21 cellular contexts compared by ENCODE assay signal in genomic region chr13:24279267-24279666, GRCh38. TPM values are rescaled to one million over a fixed set of nuclear protein-coding genes. Genes with fewer than 3 reads are reported as not detected.
DNase-seq lines count a peak whose midpoint lies in the region; ATAC-seq and TF ChIP-seq lines count a peak whose summit lies in the region.
"Had no signal": no experiment of that assay in that cellular context is flagged by ENCODE, and none has a peak within 500 bp of the region (broad histone marks: within the 10 kb centered on the region; RNA-seq: fewer than 3 reads in every experiment).

No MANE protein-coding gene starts in this region.

- H3K36me3 ChIP-seq in CD8-positive, alpha-beta memory T cell (ENCODE audit: insufficient read depth, low read length): peaks cover 17% of the 10 kb centered on the region
- H3K36me3 ChIP-seq in smooth muscle cell (ENCODE audit: low read depth) (no peaks in the 10 kb centered on the region), GM23338 (ENCODE audit: insufficient read depth) (no peaks in the 10 kb centered on the region)

- peak overlapping the region; percentile 37 for H3K4me2 ChIP-seq in smooth muscle cell
- no peak overlapping the region for H3K4me2 ChIP-seq in GM23338

- no peaks in the 10 kb centered on the region for H3K9me3 ChIP-seq in CD8-positive, alpha-beta memory T cell (ENCODE audit: low read length)
- no peaks in the 10 kb centered on the region for H3K9me3 ChIP-seq in smooth muscle cell (replicated peaks; ENCODE audit: low read depth)
- H3K9me3 ChIP-seq: suprapubic skin had no signal

- peaks cover 9% of the 10 kb centered on the region for H3F3A ChIP-seq in smooth muscle cell (ENCODE audit: low read depth)
- H3F3A ChIP-seq in GM23338 (replicated peaks; ENCODE audit: low read depth): no peaks in the 10 kb centered on the region

- H4K20me1 ChIP-seq in smooth muscle cell (ENCODE audit: low read depth) (no peaks in the 10 kb centered on the region), GM23338 (replicated peaks; ENCODE audit: insufficient read depth) (no peaks in the 10 kb centered on the region)

- CTCF ChIA-PET in CD8-positive, alpha-beta memory T cell (lab: Charles Lee): interaction anchor here (0.5 to 2.1 kb wide), 2 partner anchors 9 to 14 kb away, joined by 3 to 6 read pairs; no protein-coding TSS in a partner anchor

- H3K4me1 Mint-ChIP-seq in CD8-positive, alpha-beta memory T cell: peaks cover 75 to 99% (median 79%) of the 10 kb centered on the region in 3 donors
- peaks cover 70% of the 10 kb centered on the region for H3K4me1 Mint-ChIP-seq in dendritic cell treated with granulocyte-macrophage colony-stimulating factor and Interleukin-4, amounts not matched to agents 40 ng/mL and 50 ng/mL, for 4 days (ENCODE audit: low read depth)
- H3K4me1 Mint-ChIP-seq in GM23338: peaks cover 3% of the 10 kb centered on the region; the same call in 2 of the 3 replicates
- H3K4me1 Mint-ChIP-seq: WTC11 had no signal

- POLR2A ChIA-PET in CD8-positive, alpha-beta memory T cell (lab: Charles Lee): no interaction called here

- no peaks in the 10 kb centered on the region for H3K9me3 Mint-ChIP-seq in CD8-positive, alpha-beta memory T cell
- no peaks in the 10 kb centered on the region for H3K9me3 Mint-ChIP-seq in dendritic cell treated with granulocyte-macrophage colony-stimulating factor and Interleukin-4, amounts not matched to agents 40 ng/mL and 50 ng/mL, for 4 days
- H3K9me3 Mint-ChIP-seq in GM23338: no peaks in the 10 kb centered on the region
- H3K9me3 Mint-ChIP-seq: nephron; T-helper 1 cell treated with Interleukin-12 subunit alpha and Interleukin-12 subunit beta and Interleukin-4 antibody, amounts not matched to agents 30 μg/mL and 1 μg/mL, for 36 hours had no signal

- H3K36me3 Mint-ChIP-seq in CD8-positive, alpha-beta memory T cell: peaks cover 0 to 70% (median 20%) of the 10 kb centered on the region in 3 donors
- peaks cover 18% of the 10 kb centered on the region for H3K36me3 Mint-ChIP-seq in dendritic cell treated with granulocyte-macrophage colony-stimulating factor and Interleukin-4, amounts not matched to agents 40 ng/mL and 50 ng/mL, for 4 days (ENCODE audit: low read depth)
- H3K36me3 Mint-ChIP-seq in GM23338 (ENCODE audit: low read depth): no peaks in the 10 kb centered on the region

- H3K4me3 Mint-ChIP-seq in CD8-positive, alpha-beta memory T cell: peak overlapping the region in 5 of 7 donors; percentile 1 to 65 (median 12)
- H3K4me3 Mint-ChIP-seq in dendritic cell treated with granulocyte-macrophage colony-stimulating factor and Interleukin-4, amounts not matched to agents 40 ng/mL and 50 ng/mL, for 4 days: no peak overlapping the region
- no peak overlapping the region for H3K4me3 Mint-ChIP-seq in GM23338
- H3K4me3 Mint-ChIP-seq: nephron; T-helper 1 cell treated with Interleukin-12 subunit alpha and Interleukin-12 subunit beta and Interleukin-4 antibody, amounts not matched to agents 30 μg/mL and 1 μg/mL, for 36 hours; WTC11 had no signal

- H2AFZ ChIP-seq in smooth muscle cell (ENCODE audit: low read depth) (no peak overlapping the region), GM23338 (no peak overlapping the region)

- H3K79me2 ChIP-seq in smooth muscle cell (ENCODE audit: low read depth) (peaks cover 12% of the 10 kb centered on the region), GM23338 (replicated peaks; ENCODE audit: insufficient read depth) (0 out of 2 replicates have a peak, but pooled peaks cover 10% of the 10 kb centered on the region)

- H3K9me2 ChIP-seq in GM23338 (ENCODE audit: insufficient read depth): no peaks in the 10 kb centered on the region

- H3K9ac ChIP-seq in smooth muscle cell (ENCODE audit: low read depth): peak overlapping the region; percentile 48

- no peak overlapping the region for H3K4me3 ChIP-seq in CD8-positive, alpha-beta memory T cell (ENCODE audit: low read length)
- no peak overlapping the region for H3K4me3 ChIP-seq in smooth muscle cell
- no peak overlapping the region for H3K4me3 ChIP-seq in GM23338
- H3K4me3 ChIP-seq: suprapubic skin had no signal

- 64% methylated on average over 5 of the region's 5 CpGs for WGBS in smooth muscle cell (ENCODE audit: low lambda C conversion rate)

- peak; percentile 56 for DNase-seq in activated CD8-positive, alpha-beta memory T cell treated with anti-CD3 and anti-CD28 coated beads for 24 hours
- DNase-seq in activated CD8-positive, alpha-beta memory T cell treated with anti-CD3 and anti-CD28 coated beads, Interleukin-2, amount 50 U/mL, for 4 hours: no peak
- DNase-seq in CD8-positive, alpha-beta memory T cell: no peak
- DNase-seq in smooth muscle cell (lab: John Stamatoyannopoulos, UW; ENCODE audit: unreplicated experiment): no peak
- DNase-seq in DMS 273 (lab: John Stamatoyannopoulos, UW; ENCODE audit: unreplicated experiment): no peak
- no peak for DNase-seq in superior temporal gyrus (ENCODE audit: extremely low spot score)
- DNase-seq in GM23338 (ENCODE audit: low spot score): no peak
- DNase-seq: DND-41, hippocampal formation, islet precursor cell, NCI-H146, NCI-H2171, NCI-H82, SIG-M5 had no signal

- peaks cover 57% of the 10 kb centered on the region for H3K4me1 ChIP-seq in CD8-positive, alpha-beta memory T cell (ENCODE audit: insufficient read depth, low read length)
- H3K4me1 ChIP-seq in smooth muscle cell (ENCODE audit: low read depth) (peaks cover 14% of the 10 kb centered on the region), GM23338 (ENCODE audit: insufficient read depth) (no peaks in the 10 kb centered on the region)

- H3K27me3 Mint-ChIP-seq in CD8-positive, alpha-beta memory T cell: no peaks in the 10 kb centered on the region
- no peaks in the 10 kb centered on the region for H3K27me3 Mint-ChIP-seq in dendritic cell treated with granulocyte-macrophage colony-stimulating factor and Interleukin-4, amounts not matched to agents 40 ng/mL and 50 ng/mL, for 4 days
- H3K27me3 Mint-ChIP-seq in GM23338 (ENCODE audit: insufficient read depth, low read depth, poor library complexity): peaks cover 2% of the 10 kb centered on the region

- no peak overlapping the region for H3K27ac ChIP-seq in CD8-positive, alpha-beta memory T cell (ENCODE audit: low read depth, low read length)
- peak overlapping the region; percentile 84 for H3K27ac ChIP-seq in smooth muscle cell (ENCODE audit: low read depth)
- H3K27ac ChIP-seq in GM23338 (ENCODE audit: low read depth): no peak overlapping the region
- H3K27ac ChIP-seq: epithelial cell of prostate, suprapubic skin had no signal

- H3K27ac Mint-ChIP-seq in CD8-positive, alpha-beta memory T cell: peak overlapping the region; percentile 59 to 97 (median 71)
- peak overlapping the region; percentile 53 for H3K27ac Mint-ChIP-seq in dendritic cell treated with granulocyte-macrophage colony-stimulating factor and Interleukin-4, amounts not matched to agents 40 ng/mL and 50 ng/mL, for 4 days
- no peak overlapping the region; the same call in 1 of the 2 replicates for H3K27ac Mint-ChIP-seq in GM23338
- H3K27ac Mint-ChIP-seq: T-helper 1 cell treated with Interleukin-12 subunit alpha and Interleukin-12 subunit beta and Interleukin-4 antibody, amounts not matched to agents 30 μg/mL and 1 μg/mL, for 36 hours; WTC11 had no signal

- H3K27me3 ChIP-seq in CD8-positive, alpha-beta memory T cell (ENCODE audit: insufficient read depth, low read length, poor library complexity, severe bottlenecking): no peaks in the 10 kb centered on the region
- no peaks in the 10 kb centered on the region for H3K27me3 ChIP-seq in smooth muscle cell (ENCODE audit: low read depth)
- H3K27me3 ChIP-seq in GM23338 (ENCODE audit: insufficient read depth): no peaks in the 10 kb centered on the region
- H3K27me3 ChIP-seq: suprapubic skin had no signal

- TF ChIP-seq CTCF in smooth muscle cell (IDR thresholded peaks at IDR 0.05; ENCODE audit: borderline replicate concordance, insufficient read depth, poor library complexity, severe bottlenecking) (no peak), GM23338 (conservative IDR thresholded peaks at IDR 0.05; ENCODE audit: low read depth in 2 of 2) (no peak)

- ATAC-seq in GM23338: no peak
- ATAC-seq: WTC11 had no signal

- intact Hi-C loops in dendritic cell treated with granulocyte-macrophage colony-stimulating factor and Interleukin-4, amounts not matched to agents 40 ng/mL and 50 ng/mL, for 4 days (cut with micrococcal nuclease): loop anchor here (10.0 kb wide), 1 partner anchor 236 kb away; the partner anchor contains the start of gene PARP4

TF ChIP-seq in GM23338, 12 proteins besides CTCF, POLR2A, EP300 and RAD21 (continues in another document):
- TF ChIP-seq JUNB (IDR thresholded peaks at IDR 0.05; ENCODE audit: unreplicated experiment): no peak
- TF ChIP-seq, protein P1, sequence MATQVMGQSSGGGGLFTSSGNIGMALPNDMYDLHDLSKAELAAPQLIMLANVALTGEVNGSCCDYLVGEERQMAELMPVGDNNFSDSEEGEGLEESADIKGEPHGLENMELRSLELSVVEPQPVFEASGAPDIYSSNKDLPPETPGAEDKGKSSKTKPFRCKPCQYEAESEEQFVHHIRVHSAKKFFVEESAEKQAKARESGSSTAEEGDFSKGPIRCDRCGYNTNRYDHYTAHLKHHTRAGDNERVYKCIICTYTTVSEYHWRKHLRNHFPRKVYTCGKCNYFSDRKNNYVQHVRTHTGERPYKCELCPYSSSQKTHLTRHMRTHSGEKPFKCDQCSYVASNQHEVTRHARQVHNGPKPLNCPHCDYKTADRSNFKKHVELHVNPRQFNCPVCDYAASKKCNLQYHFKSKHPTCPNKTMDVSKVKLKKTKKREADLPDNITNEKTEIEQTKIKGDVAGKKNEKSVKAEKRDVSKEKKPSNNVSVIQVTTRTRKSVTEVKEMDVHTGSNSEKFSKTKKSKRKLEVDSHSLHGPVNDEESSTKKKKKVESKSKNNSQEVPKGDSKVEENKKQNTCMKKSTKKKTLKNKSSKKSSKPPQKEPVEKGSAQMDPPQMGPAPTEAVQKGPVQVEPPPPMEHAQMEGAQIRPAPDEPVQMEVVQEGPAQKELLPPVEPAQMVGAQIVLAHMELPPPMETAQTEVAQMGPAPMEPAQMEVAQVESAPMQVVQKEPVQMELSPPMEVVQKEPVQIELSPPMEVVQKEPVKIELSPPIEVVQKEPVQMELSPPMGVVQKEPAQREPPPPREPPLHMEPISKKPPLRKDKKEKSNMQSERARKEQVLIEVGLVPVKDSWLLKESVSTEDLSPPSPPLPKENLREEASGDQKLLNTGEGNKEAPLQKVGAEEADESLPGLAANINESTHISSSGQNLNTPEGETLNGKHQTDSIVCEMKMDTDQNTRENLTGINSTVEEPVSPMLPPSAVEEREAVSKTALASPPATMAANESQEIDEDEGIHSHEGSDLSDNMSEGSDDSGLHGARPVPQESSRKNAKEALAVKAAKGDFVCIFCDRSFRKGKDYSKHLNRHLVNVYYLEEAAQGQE (IDR thresholded peaks at IDR 0.05; ENCODE audit: unreplicated experiment): no peak

RNA-seq across cellular contexts. Expression of gene C1QTNF9, which starts 30.1 kb away (rescaled TPM):
- not detected for total RNA-seq in CD8-positive, alpha-beta memory T cell
- polyA plus RNA-seq in CD8-positive, alpha-beta memory T cell: not detected
- not detected in 2 replicates for total RNA-seq in smooth muscle cell
- not detected in 2 replicates for polyA plus RNA-seq in smooth muscle cell
- not detected in 2 replicates for total RNA-seq in GM23338 (2014; rRNA removed; shearing (Covaris generic))
- not detected in 2 replicates for polyA plus RNA-seq in GM23338 (2016; fragmentation: Nextera tagmentation; extraction: Ambion mirVana)
- total RNA-seq: lung microvascular endothelial cell, WTC11 had no signal

Comparison
In these comparisons a context has a peak if more than half of its experiments do, and no peak if none do; other contexts are left out.
1. H3K4me3 Mint-ChIP-seq: peak in CD8-positive, alpha-beta memory T cell (5 of 7); none in dendritic cell treated with granulocyte-macrophage colony-stimulating factor and Interleukin-4, amounts not matched to agents 40 ng/mL and 50 ng/mL, for 4 days (single experiment) and GM23338 (single experiment).